11 cellular contexts compared by ENCODE assay signal in the genomic region with DNA sequence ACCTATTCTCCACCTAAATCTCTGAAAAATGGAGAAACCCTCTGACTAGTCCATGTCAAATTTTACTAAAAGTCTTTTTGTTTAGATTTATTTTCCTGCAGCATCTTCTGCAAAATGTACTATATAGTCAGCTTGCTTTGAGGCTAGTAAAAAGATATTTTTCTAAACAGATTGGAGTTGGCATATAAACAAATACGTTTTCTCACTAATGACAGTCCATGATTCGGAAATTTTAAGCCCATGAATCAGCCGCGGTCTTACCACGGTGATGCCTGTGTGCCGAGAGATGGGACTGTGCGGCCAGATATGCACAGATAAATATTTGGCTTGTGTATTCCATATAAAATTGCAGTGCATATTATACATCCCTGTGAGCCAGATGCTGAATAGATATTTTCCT. TPM values are rescaled to one million over a fixed set of nuclear protein-coding genes. Genes with fewer than 3 reads are reported as not detected.
DNase-seq lines count a peak whose midpoint lies in the region; ATAC-seq, FAIRE-seq and TF ChIP-seq lines count a peak whose summit lies in the region.
"Had no signal": no experiment of that assay in that cellular context is flagged by ENCODE, and none has a peak within 500 bp of the region (broad histone marks: within the 10 kb centered on the region; RNA-seq: fewer than 3 reads in every experiment).

No MANE protein-coding gene starts in this region.

- H3K4me3 ChIP-seq in astrocyte (ENCODE audit: insufficient read depth, low read depth, low read length), result peak overlapping the region; percentile 70

- DNase-seq in 8988T, result peak; percentile 85
- DNase-seq in H54 (ENCODE audit: insufficient read length, low spot score), result peak; percentile 94
- peak; percentile 63 for DNase-seq in astrocyte (ENCODE audit: low read depth)
- DNase-seq in left kidney (ENCODE audit: low read depth, low spot score), result peak; percentile 55
- no peak for DNase-seq in sciatic nerve (ENCODE audit: low spot score)
- DNase-seq in T1000 (lab: John Stamatoyannopoulos, UW), result no peak
- no peak for DNase-seq in H9
- no peak for DNase-seq in NOMO-1 treated with dmso at 0.1 percent for 144 hours (lab: John Stamatoyannopoulos, UW; ENCODE audit: unreplicated experiment)
- DNase-seq: DND-41, transverse colon had no signal

- H3K27ac ChIP-seq in astrocyte (ENCODE audit: low read depth, low read length), result no peak overlapping the region
- H3K27ac ChIP-seq in H9 (ENCODE audit: insufficient read length, low read depth, low read length), result no peak overlapping the region
- H3K27ac ChIP-seq: transverse colon had no signal

- H2AFZ ChIP-seq in astrocyte (ENCODE audit: low read depth, low read length), result no peak overlapping the region
- no peak overlapping the region for H2AFZ ChIP-seq in H9 (ENCODE audit: low read length)

- H3K4ac ChIP-seq in H9 (ENCODE audit: low read depth, low read length), result no peak overlapping the region

- H2AK5ac ChIP-seq in H9 (ENCODE audit: insufficient read length, low read length), result no peak overlapping the region

- H3K23ac ChIP-seq in H9 (ENCODE audit: insufficient read length, low read depth, low read length), result no peak overlapping the region

- H3K79me1 ChIP-seq in H9 (ENCODE audit: insufficient read depth, low read depth, low read length, poor library complexity, severe bottlenecking), result no peaks in the 10 kb centered on the region

- H3K56ac ChIP-seq in H9 (ENCODE audit: insufficient read length, low read depth, low read length), result no peak overlapping the region

- peaks cover 9% of the 10 kb centered on the region for H3K4me1 Mint-ChIP-seq in astrocyte (ENCODE audit: low read depth, unreplicated experiment)
- H3K4me1 Mint-ChIP-seq in H9, result peaks cover 12 to 30% of the 10 kb centered on the region in 2 experiments

- H3K27ac Mint-ChIP-seq in astrocyte (ENCODE audit: unreplicated experiment), result no peak overlapping the region
- H3K27ac Mint-ChIP-seq in H9, result no peak overlapping the region
- H3K27ac Mint-ChIP-seq: progenitor cell of endocrine pancreas had no signal

- ATAC-seq in sciatic nerve, result no peak

- peaks cover 22% of the 10 kb centered on the region for H4K20me1 ChIP-seq in astrocyte (ENCODE audit: insufficient read depth, low read length)
- no peaks in the 10 kb centered on the region for H4K20me1 ChIP-seq in H9 (ENCODE audit: control insufficient read depth, insufficient read depth, insufficient read length)

- intact Hi-C loops in sciatic nerve (cut with DNase I), result loop anchor here (5.0 kb wide), 1 partner anchor 489 kb away; no protein-coding TSS in a partner anchor

- no peak for TF ChIP-seq CTCF in astrocyte (IDR thresholded peaks at IDR 0.05; ENCODE audit: insufficient read depth, low read depth, low read length)
- no peak for TF ChIP-seq CTCF in H9 (conservative IDR thresholded peaks at IDR 0.05)

- FAIRE-seq in H54 (lab: Jason Lieb, UNC) (peak; percentile 80), astrocyte (lab: Jason Lieb, UNC) (no peak)

- H3K9ac ChIP-seq in astrocyte (ENCODE audit: low read length), result peak overlapping the region; percentile 88
- no peak overlapping the region for H3K9ac ChIP-seq in H9 (ENCODE audit: extremely low read depth, insufficient read length, low read length)

- H3K36me3 Mint-ChIP-seq in astrocyte (ENCODE audit: low read depth, unreplicated experiment) (peaks cover 2% of the 10 kb centered on the region), H9 (ENCODE audit: insufficient read depth in 1 of 3, low read depth in 3 of 3) (no peaks in the 10 kb centered on the region)

- H2BK20ac ChIP-seq in H9 (ENCODE audit: low read depth, low read length, poor library complexity, severe bottlenecking), result no peak overlapping the region

- no peak overlapping the region for H2BK12ac ChIP-seq in H9 (ENCODE audit: insufficient read length, low read depth, low read length)

- H3K9me3 Mint-ChIP-seq in astrocyte (ENCODE audit: unreplicated experiment), result peaks cover 7% of the 10 kb centered on the region
- H3K9me3 Mint-ChIP-seq in H9, result peaks cover 0 to 4% of the 10 kb centered on the region in 2 experiments; a peak in 3 of 5 replicates

- H3K4me3 Mint-ChIP-seq in astrocyte (ENCODE audit: unreplicated experiment), result peak overlapping the region; percentile 73
- H3K4me3 Mint-ChIP-seq in H9, result no peak overlapping the region

- H3K23me2 ChIP-seq in H9 (ENCODE audit: insufficient read length, low read depth, low read length, poor library complexity, severe bottlenecking), result peaks cover 9% of the 10 kb centered on the region

- H3K4me1 ChIP-seq in astrocyte (ENCODE audit: insufficient read depth, low read length) (peaks cover 19% of the 10 kb centered on the region), H9 (ENCODE audit: insufficient read depth, low read length) (no peaks in the 10 kb centered on the region; the same call in 1 of the 2 replicates)

- H2BK15ac ChIP-seq in H9 (ENCODE audit: low read depth, low read length), result no peak overlapping the region

- no peak overlapping the region for H4K91ac ChIP-seq in H9 (ENCODE audit: insufficient read length, low read depth, low read length)

- H3K4me2 ChIP-seq in astrocyte (ENCODE audit: low read length) (peak overlapping the region; percentile 84), H9 (ENCODE audit: insufficient read depth, insufficient read length, low read length) (no peak overlapping the region)

- H3K36me3 ChIP-seq in astrocyte (ENCODE audit: insufficient read depth, low read length), result no peaks in the 10 kb centered on the region
- H3K36me3 ChIP-seq: transverse colon had no signal

- no peak overlapping the region for H3T11ph ChIP-seq in H9 (ENCODE audit: low read length)

- no peak overlapping the region for H2BK5ac ChIP-seq in H9 (ENCODE audit: insufficient read length, low read length)

- H2BK120ac ChIP-seq in H9 (ENCODE audit: low read depth, low read length, poor library complexity, severe bottlenecking), result no peak overlapping the region

- H3K27me3 ChIP-seq in astrocyte (ENCODE audit: insufficient read depth, low read length), result peaks cover 35% of the 10 kb centered on the region
- peaks cover 77% of the 10 kb centered on the region for H3K27me3 ChIP-seq in H9 (ENCODE audit: insufficient read depth, low read length)

- H4K5ac ChIP-seq in H9 (ENCODE audit: insufficient read length, low read depth, low read length), result no peak overlapping the region

- H3K18ac ChIP-seq in H9 (ENCODE audit: insufficient read length, low read depth, low read length), result no peak overlapping the region

- H3K79me2 ChIP-seq in astrocyte (ENCODE audit: insufficient read depth, low read length) (peaks cover 35% of the 10 kb centered on the region), H9 (ENCODE audit: insufficient read depth, low read length) (no peaks in the 10 kb centered on the region)

- H3K9me3 ChIP-seq in astrocyte (ENCODE audit: insufficient read depth, low read depth, low read length) (no peaks in the 10 kb centered on the region), H9 (ENCODE audit: control insufficient read depth, low read depth, low read length) (no peaks in the 10 kb centered on the region)
- H3K9me3 ChIP-seq: transverse colon had no signal

- H3K14ac ChIP-seq in H9 (ENCODE audit: insufficient read depth, low read length), result no peak overlapping the region

- H3K27me3 Mint-ChIP-seq in astrocyte (ENCODE audit: low read depth, unreplicated experiment) (peaks cover 45% of the 10 kb centered on the region), H9 (ENCODE audit: low read depth) (peaks cover 87% of the 10 kb centered on the region)

- WGBS in H9 (ENCODE audit: extremely low coverage, insufficient read length, low lambda C conversion rate), result no CpG with 5 or more reads among the region's 7 CpGs

- TF ChIP-seq POLR2A in H54 (IDR thresholded peaks at IDR 0.05; ENCODE audit: low read depth, low read length), result no peak

- no peak overlapping the region for H4K8ac ChIP-seq in H9 (replicated peaks; ENCODE audit: insufficient read length, low read depth, low read length)

RNA-seq across cellular contexts. Expression of a gene that starts 3.2 kb away (rescaled TPM):
- total RNA-seq in astrocyte, result 2.8 and 2.9 TPM in 2 replicates
- 61.8 TPM for total RNA-seq in sciatic nerve
- 0.04 TPM in 1 of 2 replicates, not detected in the other for total RNA-seq in H9 (2021)

Comparison
In these comparisons a context has a peak if more than half of its experiments do, and no peak if none do; other contexts are left out.
1. DNase-seq: peak in 8988T (single experiment), H54 (single experiment), astrocyte (single experiment) and left kidney (single experiment); none in sciatic nerve (single experiment), T1000 (single experiment), H9 (single experiment) and NOMO-1 treated with dmso at 0.1 percent for 144 hours (single experiment).
2. RNA of a gene that starts 3.2 kb away (total RNA-seq): 61.8 TPM in sciatic nerve (single experiment); 2.8 to 2.9 TPM in astrocyte and 0.04 TPM in H9; every median in the first group is over 10 times any median in the second.